Comparison of ENCODE assay signal across 1 cellular context in the genomic region with DNA sequence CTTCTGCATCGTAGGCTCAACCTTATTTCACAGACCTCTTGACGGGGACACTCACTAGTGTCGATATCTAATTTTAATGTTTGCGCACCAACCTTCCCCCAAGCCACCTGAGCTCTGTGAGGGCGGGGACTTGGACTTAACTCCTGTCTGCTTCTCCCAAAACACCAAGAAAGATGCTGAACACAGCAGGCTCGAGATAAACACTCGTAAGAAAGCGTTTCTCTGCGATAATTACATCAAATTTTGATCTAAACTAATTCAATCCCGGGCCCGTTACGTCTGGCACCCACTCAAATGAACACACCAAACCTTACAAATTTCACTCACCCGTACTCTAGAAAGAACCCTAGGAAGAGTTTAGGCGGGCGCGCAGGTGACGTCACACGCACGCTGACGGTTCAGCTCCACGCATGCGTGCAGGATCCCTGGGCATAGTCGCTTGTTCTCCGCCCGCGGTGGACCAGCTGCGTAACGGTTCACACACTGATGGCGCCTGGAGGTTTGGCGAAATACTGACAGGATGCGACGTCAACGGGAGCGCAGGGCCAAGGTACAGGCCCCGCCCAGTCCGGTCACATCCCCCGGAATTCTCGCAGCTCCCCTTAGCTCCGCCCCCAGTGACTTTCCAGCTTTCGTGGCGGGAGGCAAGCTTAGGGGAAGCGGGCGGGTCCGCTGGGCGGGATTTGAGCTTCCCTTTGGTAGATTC.
A peak's percentile ranks its signal among the peaks of the same experiment; 100 is the strongest.
TF ChIP-seq lines count a peak whose summit lies in the region.

A gene with protein sequence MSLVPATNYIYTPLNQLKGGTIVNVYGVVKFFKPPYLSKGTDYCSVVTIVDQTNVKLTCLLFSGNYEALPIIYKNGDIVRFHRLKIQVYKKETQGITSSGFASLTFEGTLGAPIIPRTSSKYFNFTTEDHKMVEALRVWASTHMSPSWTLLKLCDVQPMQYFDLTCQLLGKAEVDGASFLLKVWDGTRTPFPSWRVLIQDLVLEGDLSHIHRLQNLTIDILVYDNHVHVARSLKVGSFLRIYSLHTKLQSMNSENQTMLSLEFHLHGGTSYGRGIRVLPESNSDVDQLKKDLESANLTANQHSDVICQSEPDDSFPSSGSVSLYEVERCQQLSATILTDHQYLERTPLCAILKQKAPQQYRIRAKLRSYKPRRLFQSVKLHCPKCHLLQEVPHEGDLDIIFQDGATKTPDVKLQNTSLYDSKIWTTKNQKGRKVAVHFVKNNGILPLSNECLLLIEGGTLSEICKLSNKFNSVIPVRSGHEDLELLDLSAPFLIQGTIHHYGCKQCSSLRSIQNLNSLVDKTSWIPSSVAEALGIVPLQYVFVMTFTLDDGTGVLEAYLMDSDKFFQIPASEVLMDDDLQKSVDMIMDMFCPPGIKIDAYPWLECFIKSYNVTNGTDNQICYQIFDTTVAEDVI (minus strand): TSS at position 359 of the 706 bp plus-strand sequence. CDS start 32,652 bp downstream, outside the sequence.

TF ChIP-seq in K562, 482 proteins besides CTCF, POLR2A, EP300 and RAD21 (continued from another document and continues in another):
- TF ChIP-seq ZNF717 (CRISPR knock-in tag; IDR thresholded peaks at IDR 0.05) (no peak), SNIP1 (IDR thresholded peaks at IDR 0.05; ENCODE audit: low read depth) (0 out of 2 replicates have a peak, but pooled peaks have one; percentile 27), RAD51 (IDR thresholded peaks at IDR 0.05; ENCODE audit: borderline replicate concordance, low read depth) (peak; percentile 32; the same call in 1 of the 2 replicates), CC2D1A (IDR thresholded peaks at IDR 0.05) (peak; percentile 91), TFAM (CRISPR knock-in tag; conservative IDR thresholded peaks at IDR 0.05) (no peak), XRCC3 (IDR thresholded peaks at IDR 0.05) (no peak), HDAC2 (IDR thresholded peaks at IDR 0.05) (peak; percentile 72), NR2C2 (CRISPR knock-in tag; IDR thresholded peaks at IDR 0.05) (no peak), NR2C2 (tag; IDR thresholded peaks at IDR 0.05) (peak; percentile 82), ARID2 (IDR thresholded peaks at IDR 0.05) (no peak), TBP (optimal IDR thresholded peaks at IDR 0.05; ENCODE audit: low read depth, low read length) (peak; percentile 81), KDM1A (IDR thresholded peaks at IDR 0.05) (no peak), LARP7 (IDR thresholded peaks at IDR 0.05) (peak; percentile 77; the same call in 1 of the 2 replicates), PHF8 (IDR thresholded peaks at IDR 0.05; ENCODE audit: borderline replicate concordance, low read length) (peak; percentile 73; the same call in 1 of the 2 replicates)
- TF ChIP-seq, protein P1, sequence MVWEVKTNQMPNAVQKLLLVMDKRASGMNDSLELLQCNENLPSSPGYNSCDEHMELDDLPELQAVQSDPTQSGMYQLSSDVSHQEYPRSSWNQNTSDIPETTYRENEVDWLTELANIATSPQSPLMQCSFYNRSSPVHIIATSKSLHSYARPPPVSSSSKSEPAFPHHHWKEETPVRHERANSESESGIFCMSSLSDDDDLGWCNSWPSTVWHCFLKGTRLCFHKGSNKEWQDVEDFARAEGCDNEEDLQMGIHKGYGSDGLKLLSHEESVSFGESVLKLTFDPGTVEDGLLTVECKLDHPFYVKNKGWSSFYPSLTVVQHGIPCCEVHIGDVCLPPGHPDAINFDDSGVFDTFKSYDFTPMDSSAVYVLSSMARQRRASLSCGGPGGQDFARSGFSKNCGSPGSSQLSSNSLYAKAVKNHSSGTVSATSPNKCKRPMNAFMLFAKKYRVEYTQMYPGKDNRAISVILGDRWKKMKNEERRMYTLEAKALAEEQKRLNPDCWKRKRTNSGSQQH (CRISPR knock-in tag; IDR thresholded peaks at IDR 0.05), result no peak
- TF ChIP-seq, protein P2, sequence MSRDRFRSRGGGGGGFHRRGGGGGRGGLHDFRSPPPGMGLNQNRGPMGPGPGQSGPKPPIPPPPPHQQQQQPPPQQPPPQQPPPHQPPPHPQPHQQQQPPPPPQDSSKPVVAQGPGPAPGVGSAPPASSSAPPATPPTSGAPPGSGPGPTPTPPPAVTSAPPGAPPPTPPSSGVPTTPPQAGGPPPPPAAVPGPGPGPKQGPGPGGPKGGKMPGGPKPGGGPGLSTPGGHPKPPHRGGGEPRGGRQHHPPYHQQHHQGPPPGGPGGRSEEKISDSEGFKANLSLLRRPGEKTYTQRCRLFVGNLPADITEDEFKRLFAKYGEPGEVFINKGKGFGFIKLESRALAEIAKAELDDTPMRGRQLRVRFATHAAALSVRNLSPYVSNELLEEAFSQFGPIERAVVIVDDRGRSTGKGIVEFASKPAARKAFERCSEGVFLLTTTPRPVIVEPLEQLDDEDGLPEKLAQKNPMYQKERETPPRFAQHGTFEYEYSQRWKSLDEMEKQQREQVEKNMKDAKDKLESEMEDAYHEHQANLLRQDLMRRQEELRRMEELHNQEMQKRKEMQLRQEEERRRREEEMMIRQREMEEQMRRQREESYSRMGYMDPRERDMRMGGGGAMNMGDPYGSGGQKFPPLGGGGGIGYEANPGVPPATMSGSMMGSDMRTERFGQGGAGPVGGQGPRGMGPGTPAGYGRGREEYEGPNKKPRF (IDR thresholded peaks at IDR 0.05; ENCODE audit: low read depth, low read length), result no peak
- TF ChIP-seq, protein P3, sequence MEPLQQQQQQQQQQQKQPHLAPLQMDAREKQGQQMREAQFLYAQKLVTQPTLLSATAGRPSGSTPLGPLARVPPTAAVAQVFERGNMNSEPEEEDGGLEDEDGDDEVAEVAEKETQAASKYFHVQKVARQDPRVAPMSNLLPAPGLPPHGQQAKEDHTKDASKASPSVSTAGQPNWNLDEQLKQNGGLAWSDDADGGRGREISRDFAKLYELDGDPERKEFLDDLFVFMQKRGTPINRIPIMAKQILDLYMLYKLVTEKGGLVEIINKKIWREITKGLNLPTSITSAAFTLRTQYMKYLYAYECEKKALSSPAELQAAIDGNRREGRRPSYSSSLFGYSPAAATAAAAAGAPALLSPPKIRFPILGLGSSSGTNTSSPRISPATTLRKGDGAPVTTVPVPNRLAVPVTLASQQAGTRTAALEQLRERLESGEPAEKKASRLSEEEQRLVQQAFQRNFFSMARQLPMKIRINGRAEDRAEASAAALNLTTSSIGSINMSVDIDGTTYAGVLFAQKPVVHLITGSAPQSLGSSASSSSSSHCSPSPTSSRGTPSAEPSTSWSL (CRISPR knock-in tag; IDR thresholded peaks at IDR 0.05; ENCODE audit: borderline replicate concordance), result no peak
- TF ChIP-seq, protein P4, sequence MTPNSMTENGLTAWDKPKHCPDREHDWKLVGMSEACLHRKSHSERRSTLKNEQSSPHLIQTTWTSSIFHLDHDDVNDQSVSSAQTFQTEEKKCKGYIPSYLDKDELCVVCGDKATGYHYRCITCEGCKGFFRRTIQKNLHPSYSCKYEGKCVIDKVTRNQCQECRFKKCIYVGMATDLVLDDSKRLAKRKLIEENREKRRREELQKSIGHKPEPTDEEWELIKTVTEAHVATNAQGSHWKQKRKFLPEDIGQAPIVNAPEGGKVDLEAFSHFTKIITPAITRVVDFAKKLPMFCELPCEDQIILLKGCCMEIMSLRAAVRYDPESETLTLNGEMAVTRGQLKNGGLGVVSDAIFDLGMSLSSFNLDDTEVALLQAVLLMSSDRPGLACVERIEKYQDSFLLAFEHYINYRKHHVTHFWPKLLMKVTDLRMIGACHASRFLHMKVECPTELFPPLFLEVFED (CRISPR knock-in tag; conservative IDR thresholded peaks at IDR 0.05), result peak; percentile 49; the same call in 1 of the 2 replicates
- TF ChIP-seq, protein P5, sequence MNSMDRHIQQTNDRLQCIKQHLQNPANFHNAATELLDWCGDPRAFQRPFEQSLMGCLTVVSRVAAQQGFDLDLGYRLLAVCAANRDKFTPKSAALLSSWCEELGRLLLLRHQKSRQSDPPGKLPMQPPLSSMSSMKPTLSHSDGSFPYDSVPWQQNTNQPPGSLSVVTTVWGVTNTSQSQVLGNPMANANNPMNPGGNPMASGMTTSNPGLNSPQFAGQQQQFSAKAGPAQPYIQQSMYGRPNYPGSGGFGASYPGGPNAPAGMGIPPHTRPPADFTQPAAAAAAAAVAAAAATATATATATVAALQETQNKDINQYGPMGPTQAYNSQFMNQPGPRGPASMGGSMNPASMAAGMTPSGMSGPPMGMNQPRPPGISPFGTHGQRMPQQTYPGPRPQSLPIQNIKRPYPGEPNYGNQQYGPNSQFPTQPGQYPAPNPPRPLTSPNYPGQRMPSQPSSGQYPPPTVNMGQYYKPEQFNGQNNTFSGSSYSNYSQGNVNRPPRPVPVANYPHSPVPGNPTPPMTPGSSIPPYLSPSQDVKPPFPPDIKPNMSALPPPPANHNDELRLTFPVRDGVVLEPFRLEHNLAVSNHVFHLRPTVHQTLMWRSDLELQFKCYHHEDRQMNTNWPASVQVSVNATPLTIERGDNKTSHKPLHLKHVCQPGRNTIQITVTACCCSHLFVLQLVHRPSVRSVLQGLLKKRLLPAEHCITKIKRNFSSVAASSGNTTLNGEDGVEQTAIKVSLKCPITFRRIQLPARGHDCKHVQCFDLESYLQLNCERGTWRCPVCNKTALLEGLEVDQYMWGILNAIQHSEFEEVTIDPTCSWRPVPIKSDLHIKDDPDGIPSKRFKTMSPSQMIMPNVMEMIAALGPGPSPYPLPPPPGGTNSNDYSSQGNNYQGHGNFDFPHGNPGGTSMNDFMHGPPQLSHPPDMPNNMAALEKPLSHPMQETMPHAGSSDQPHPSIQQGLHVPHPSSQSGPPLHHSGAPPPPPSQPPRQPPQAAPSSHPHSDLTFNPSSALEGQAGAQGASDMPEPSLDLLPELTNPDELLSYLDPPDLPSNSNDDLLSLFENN (IDR thresholded peaks at IDR 0.05; ENCODE audit: low read depth in 2 of 2, low read length in 2 of 2), result no peak
- TF ChIP-seq, protein P6, sequence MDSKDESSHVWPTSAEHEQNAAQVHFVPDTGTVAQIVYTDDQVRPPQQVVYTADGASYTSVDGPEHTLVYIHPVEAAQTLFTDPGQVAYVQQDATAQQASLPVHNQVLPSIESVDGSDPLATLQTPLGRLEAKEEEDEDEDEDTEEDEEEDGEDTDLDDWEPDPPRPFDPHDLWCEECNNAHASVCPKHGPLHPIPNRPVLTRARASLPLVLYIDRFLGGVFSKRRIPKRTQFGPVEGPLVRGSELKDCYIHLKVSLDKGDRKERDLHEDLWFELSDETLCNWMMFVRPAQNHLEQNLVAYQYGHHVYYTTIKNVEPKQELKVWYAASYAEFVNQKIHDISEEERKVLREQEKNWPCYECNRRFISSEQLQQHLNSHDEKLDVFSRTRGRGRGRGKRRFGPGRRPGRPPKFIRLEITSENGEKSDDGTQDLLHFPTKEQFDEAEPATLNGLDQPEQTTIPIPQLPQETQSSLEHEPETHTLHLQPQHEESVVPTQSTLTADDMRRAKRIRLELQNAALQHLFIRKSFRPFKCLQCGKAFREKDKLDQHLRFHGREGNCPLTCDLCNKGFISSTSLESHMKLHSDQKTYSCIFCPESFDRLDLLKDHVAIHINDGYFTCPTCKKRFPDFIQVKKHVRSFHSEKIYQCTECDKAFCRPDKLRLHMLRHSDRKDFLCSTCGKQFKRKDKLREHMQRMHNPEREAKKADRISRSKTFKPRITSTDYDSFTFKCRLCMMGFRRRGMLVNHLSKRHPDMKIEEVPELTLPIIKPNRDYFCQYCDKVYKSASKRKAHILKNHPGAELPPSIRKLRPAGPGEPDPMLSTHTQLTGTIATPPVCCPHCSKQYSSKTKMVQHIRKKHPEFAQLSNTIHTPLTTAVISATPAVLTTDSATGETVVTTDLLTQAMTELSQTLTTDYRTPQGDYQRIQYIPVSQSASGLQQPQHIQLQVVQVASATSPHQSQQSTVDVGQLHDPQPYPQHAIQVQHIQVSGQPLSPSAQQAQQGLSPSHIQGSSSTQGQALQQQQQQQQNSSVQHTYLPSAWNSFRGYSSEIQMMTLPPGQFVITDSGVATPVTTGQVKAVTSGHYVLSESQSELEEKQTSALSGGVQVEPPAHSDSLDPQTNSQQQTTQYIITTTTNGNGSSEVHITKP (IDR thresholded peaks at IDR 0.05; ENCODE audit: partially characterized antibody), result peak; percentile 6
